ENCODE assay signal across 16 cellular contexts in genomic region chr13:104779311-104779710, GRCh38.
DNase-seq lines count a peak whose midpoint lies in the region; ATAC-seq, FAIRE-seq and TF ChIP-seq lines count a peak whose summit lies in the region.
"Had no signal": no experiment of that assay in that cellular context is flagged by ENCODE, and none has a peak within 500 bp of the region (broad histone marks: within the 10 kb centered on the region; RNA-seq: fewer than 3 reads in every experiment).

No MANE protein-coding gene starts in this region.

- WGBS in SK-N-SH (ENCODE audit: low lambda C conversion rate): 50% methylated on average over 1 of the region's 1 CpG

- no peak overlapping the region for H3K27ac ChIP-seq in SK-N-SH (ENCODE audit: low read depth in 2 of 2, low read length in 1 of 2)
- H3K27ac ChIP-seq: vagina had no signal

- H3K4me3 ChIP-seq in SK-N-SH (ENCODE audit: low read depth in 2 of 2, low read length in 1 of 2): no peak overlapping the region
- H3K4me3 ChIP-seq in foreskin fibroblast (ENCODE audit: low read depth in 1 of 2, low read length in 2 of 2): no peak overlapping the region
- H3K4me3 ChIP-seq: GM12878, lung, vagina had no signal

- TF ChIP-seq CTCF in SK-N-SH (IDR thresholded peaks at IDR 0.05) (no peak), foreskin fibroblast (IDR thresholded peaks at IDR 0.05; ENCODE audit: low read depth, low read length) (no peak)

- CTCF ChIA-PET in SK-N-SH (lab: Yijun Ruan, JAX): no interaction called here

- no peaks in the 10 kb centered on the region for H3K36me3 ChIP-seq in SK-N-SH (replicated peaks in 1 of 2; ENCODE audit: control insufficient read depth in 1 of 2, insufficient read depth in 2 of 2, low read length in 1 of 2)
- H3K36me3 ChIP-seq: vagina had no signal

- no peaks in the 10 kb centered on the region for H3K4me1 ChIP-seq in SK-N-SH (ENCODE audit: control insufficient read depth in 1 of 2, insufficient read depth in 2 of 2, low read depth in 1 of 2, low read length in 1 of 2)
- H3K4me1 ChIP-seq: vagina had no signal

- H3K4me2 ChIP-seq in SK-N-SH: no peak overlapping the region

- no peak overlapping the region for H2AFZ ChIP-seq in SK-N-SH (ENCODE audit: low read depth)

- no peaks in the 10 kb centered on the region for H4K20me1 ChIP-seq in SK-N-SH (ENCODE audit: insufficient read depth)

- no peak overlapping the region for H3K9ac ChIP-seq in SK-N-SH

- no peak for FAIRE-seq in urothelium cell line (lab: Jason Lieb, UNC)
- FAIRE-seq: GM12878 had no signal

- ATAC-seq in SK-N-SH treated with all-trans-retinoic acid at 6 μM for 48 hours: peak; percentile 44; the same call in 2 of the 3 replicates
- no peak for ATAC-seq in HG03025 (IDR thresholded peaks at IDR 0.05; ENCODE audit: low FRiP score, unreplicated experiment)
- ATAC-seq: GM12878; stimulated activated memory B cell treated with anti-CD40 and anti-IgM and Interleukin-4, amounts not matched to agents 10 μg/mL and 1 μg/mL and 100 μg/mL, for 72 hours had no signal

- H3K79me2 ChIP-seq in SK-N-SH (ENCODE audit: insufficient read depth): no peaks in the 10 kb centered on the region

- H3K27me3 ChIP-seq in SK-N-SH (ENCODE audit: insufficient read depth): no peaks in the 10 kb centered on the region
- H3K27me3 ChIP-seq: vagina had no signal

- no peak for TF ChIP-seq EP300 in SK-N-SH (IDR thresholded peaks at IDR 0.05; ENCODE audit: borderline replicate concordance in 1 of 2, low read depth in 1 of 2, low read length in 1 of 2)

- no peaks in the 10 kb centered on the region for H3K9me3 ChIP-seq in SK-N-SH
- H3K9me3 ChIP-seq: vagina had no signal

- DNase-seq in SK-N-SH (no peak), amniotic epithelial cell (ENCODE audit: low read depth) (peak; percentile 17), foreskin fibroblast (peak; percentile 24 to 71), urothelium cell line (ENCODE audit: low spot score) (peak; percentile 7), Ammon's horn (ENCODE audit: low spot score) (no peak)
- DNase-seq in stimulated activated CD8-positive, alpha-beta memory T cell treated with anti-CD3 and anti-CD28 coated beads, Interleukin-4, amount 100 ng/mL, for 48 hours: no peak
- DNase-seq: activated CD4-positive, alpha-beta T cell treated with anti-CD3 and anti-CD28 coated beads, Interleukin-2, amount 50 U/mL, for 48 hours; activated naive CD4-positive, alpha-beta T cell treated with anti-CD3 and anti-CD28 coated beads, Interleukin-2, amount 10 ng/mL, durations not matched to agents 7 days and 5 days; NCI-H1930; posterior cingulate gyrus had no signal

- H3F3A ChIP-seq in SK-N-SH (replicated peaks; ENCODE audit: insufficient read depth): no peaks in the 10 kb centered on the region

- POLR2A ChIA-PET in SK-N-SH (lab: Yijun Ruan, JAX): no interaction called here

- TF ChIP-seq RAD21 in SK-N-SH (IDR thresholded peaks at IDR 0.05; ENCODE audit: low read length): no peak

- no peaks in the 10 kb centered on the region for H3K9me2 ChIP-seq in SK-N-SH

TF ChIP-seq in SK-N-SH treated with all-trans-retinoic acid at 6 μM for 48 hours, 23 proteins besides CTCF, POLR2A, EP300 and RAD21 (continues in another document):
- TF ChIP-seq PPARA (CRISPR knock-in tag; IDR thresholded peaks at IDR 0.05; ENCODE audit: borderline replicate concordance): no peak
- no peak for TF ChIP-seq SNAI2 (CRISPR knock-in tag; IDR thresholded peaks at IDR 0.05)
- TF ChIP-seq CSDC2 (CRISPR knock-in tag; IDR thresholded peaks at IDR 0.05): no peak
- TF ChIP-seq POU6F1 (CRISPR knock-in tag; IDR thresholded peaks at IDR 0.05; ENCODE audit: borderline replicate concordance, low read depth): no peak
- TF ChIP-seq ZFP3 (CRISPR knock-in tag; IDR thresholded peaks at IDR 0.05): no peak
- no peak for TF ChIP-seq ARNTL (CRISPR knock-in tag; IDR thresholded peaks at IDR 0.05; ENCODE audit: borderline replicate concordance, low read depth)
- TF ChIP-seq ZNF565 (CRISPR knock-in tag; conservative IDR thresholded peaks at IDR 0.05; ENCODE audit: low read depth): no peak
- no peak for TF ChIP-seq ZC3H10 (CRISPR knock-in tag; IDR thresholded peaks at IDR 0.05)
- TF ChIP-seq PATZ1 (CRISPR knock-in tag; IDR thresholded peaks at IDR 0.05; ENCODE audit: borderline replicate concordance): no peak
- TF ChIP-seq ZFP30 (CRISPR knock-in tag; IDR thresholded peaks at IDR 0.05): no peak

TF ChIP-seq in SK-N-SH, 30 proteins besides CTCF, POLR2A, EP300 and RAD21:
- TF ChIP-seq GABPA (IDR thresholded peaks at IDR 0.05; ENCODE audit: low read depth) (no peak), YY1 (IDR thresholded peaks at IDR 0.05; ENCODE audit: low read depth) (no peak), SMC3 (IDR thresholded peaks at IDR 0.05; ENCODE audit: low read depth, low read length) (no peak), POLR2AphosphoS5 (IDR thresholded peaks at IDR 0.05; ENCODE audit: low read depth, low read length) (no peak), MAX (IDR thresholded peaks at IDR 0.05; ENCODE audit: low read depth) (no peak), USF1 (IDR thresholded peaks at IDR 0.05; ENCODE audit: borderline replicate concordance, low read depth) (no peak), MEF2A (IDR thresholded peaks at IDR 0.05; ENCODE audit: borderline replicate concordance, low read depth) (no peak), IRF3 (IDR thresholded peaks at IDR 0.05; ENCODE audit: low read depth, low read length) (no peak), NFIC (IDR thresholded peaks at IDR 0.05; ENCODE audit: borderline replicate concordance) (no peak), RXRA (IDR thresholded peaks at IDR 0.05; ENCODE audit: borderline replicate concordance, low read depth) (no peak)

Comparison
In these comparisons a context has a peak if more than half of its experiments do, and no peak if none do; other contexts are left out.
1. DNase-seq: peak in amniotic epithelial cell (single experiment), foreskin fibroblast (2 of 2) and urothelium cell line (single experiment); none in SK-N-SH (single experiment), stimulated activated CD8-positive, alpha-beta memory T cell treated with anti-CD3 and anti-CD28 coated beads, Interleukin-4, amount 100 ng/mL, for 48 hours (single experiment) and Ammon's horn (single experiment).